ENCODE assay signal across 8 cellular contexts in the genomic region with DNA sequence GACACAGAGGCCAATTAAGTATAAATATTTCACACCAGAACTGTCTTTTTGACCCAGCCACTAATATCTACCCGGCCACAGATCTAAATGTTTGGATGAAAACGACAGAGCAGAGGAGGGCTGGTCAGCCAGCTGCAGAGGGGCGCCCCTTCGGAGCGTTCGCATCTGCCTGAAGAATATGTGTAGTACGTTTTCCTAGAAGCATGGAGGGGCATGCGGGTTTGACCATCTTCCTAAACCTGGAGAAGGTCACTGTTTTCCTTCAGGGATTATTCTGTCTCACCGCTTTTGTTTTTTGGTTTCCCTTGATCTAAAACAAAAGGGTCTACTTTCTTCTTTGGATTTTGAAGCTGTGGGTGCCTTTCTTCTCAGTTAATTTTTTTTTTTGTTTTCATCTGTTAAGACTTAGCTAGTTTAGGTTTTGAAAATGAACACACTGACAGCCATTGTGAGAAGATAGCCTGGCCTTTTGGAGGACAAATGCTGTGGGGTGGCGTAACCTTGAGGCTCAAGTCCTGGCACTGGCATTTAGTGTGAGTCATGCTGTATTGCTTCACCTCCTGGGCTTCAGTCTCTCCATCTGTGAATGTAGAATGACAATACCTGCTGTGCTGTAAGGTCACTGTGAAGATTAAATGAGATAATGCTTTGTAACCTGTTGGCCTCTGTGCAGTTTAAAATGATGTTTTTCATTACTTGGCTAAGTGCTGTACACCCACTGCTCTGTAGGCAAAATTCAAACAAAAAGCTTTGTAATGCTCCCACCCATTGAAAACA.
A peak's percentile ranks its signal among the peaks of the same experiment; 100 is the strongest.
DNase-seq lines count a peak whose midpoint lies in the region; ATAC-seq and TF ChIP-seq lines count a peak whose summit lies in the region.

No MANE protein-coding gene starts in this region.

- H3K27me3 Mint-ChIP-seq in GM23338 (ENCODE audit: insufficient read depth, low read depth, poor library complexity), result no peaks in the 10 kb centered on the region

- H3K27me3 ChIP-seq in GM23338 (ENCODE audit: insufficient read depth) (no peaks in the 10 kb centered on the region), heart left ventricle (no peaks in the 10 kb centered on the region)

- peak overlapping the region; percentile 64 for H3K27ac Mint-ChIP-seq in GM23338

- H3K79me2 ChIP-seq in GM23338 (replicated peaks; ENCODE audit: insufficient read depth), result no peaks in the 10 kb centered on the region

- H3K27ac ChIP-seq in GM23338 (ENCODE audit: low read depth) (no peak overlapping the region), heart left ventricle (peak overlapping the region in 11 of 12 donors; percentile 24 to 77 (median 65))

- H3K9me3 Mint-ChIP-seq in GM23338, result peaks cover 11% of the 10 kb centered on the region; the same call in 2 of the 3 replicates

- no peaks in the 10 kb centered on the region for H3K36me3 ChIP-seq in GM23338 (ENCODE audit: insufficient read depth)
- H3K36me3 ChIP-seq in heart left ventricle, result no peaks in the 10 kb centered on the region

- H3K4me1 ChIP-seq in GM23338 (ENCODE audit: insufficient read depth) (peaks cover 9% of the 10 kb centered on the region), heart left ventricle (peaks cover 0 to 20% (median 11%) of the 10 kb centered on the region in 12 donors)

- TF ChIP-seq POLR2A in heart left ventricle (IDR thresholded peaks at IDR 0.05), result no peak

- no peak overlapping the region for H3K4me3 Mint-ChIP-seq in GM23338

- DNase-seq in GM23338 (ENCODE audit: low spot score) (peak; percentile 56), SKM-1 (lab: John Stamatoyannopoulos, UW; ENCODE audit: unreplicated experiment) (peak; percentile 96), heart left ventricle (peak in 4 of 5 donors; percentile 60 to 79 (median 70)), skeletal muscle cell (ENCODE audit: low read depth) (peak; percentile 54), NCI-H1092 (lab: John Stamatoyannopoulos, UW) (no peak)

- H3K4me3 ChIP-seq in GM23338, result no peak overlapping the region
- H3K4me3 ChIP-seq in heart left ventricle, result no peak overlapping the region
- no peak overlapping the region for H3K4me3 ChIP-seq in skeletal muscle cell (ENCODE audit: low read depth, low read length)

- WGBS in heart left ventricle, 4 donors, result 70 to 83% (median 77%) methylated on average over 10 of the region's 10 CpGs

- H2AFZ ChIP-seq in GM23338, result peak overlapping the region; percentile 94

- intact Hi-C loops in heart left ventricle (cut with DNase I), result loop anchor here in 1 of 10 donors (5.0 kb wide), 1 partner anchor 33 kb away; no protein-coding TSS in a partner anchor

- no peak overlapping the region; the same call in 1 of the 2 replicates for H3K4me2 ChIP-seq in GM23338

- peaks cover 5% of the 10 kb centered on the region; the same call in 2 of the 3 replicates for H3K36me3 Mint-ChIP-seq in GM23338 (ENCODE audit: low read depth)

- no peaks in the 10 kb centered on the region for H4K20me1 ChIP-seq in GM23338 (replicated peaks; ENCODE audit: insufficient read depth)

- H3K4me1 Mint-ChIP-seq in GM23338, result peaks cover 10% of the 10 kb centered on the region

- H3K9me2 ChIP-seq in GM23338 (ENCODE audit: insufficient read depth), result no peaks in the 10 kb centered on the region

- ATAC-seq in GM23338, result peak; percentile 78
- ATAC-seq in heart left ventricle, result peak; percentile 92 to 99 (median 98)
- ATAC-seq in GM19455 (IDR thresholded peaks at IDR 0.05; ENCODE audit: unreplicated experiment), result no peak
- no peak for ATAC-seq in GM18861 (IDR thresholded peaks at IDR 0.05; ENCODE audit: unreplicated experiment)
- ATAC-seq in HG03175 (IDR thresholded peaks at IDR 0.05; ENCODE audit: unreplicated experiment), result no peak

- TF ChIP-seq CTCF in GM23338 (conservative IDR thresholded peaks at IDR 0.05; ENCODE audit: low read depth in 2 of 2) (no peak), heart left ventricle (IDR thresholded peaks at IDR 0.05) (no peak)

- no peaks in the 10 kb centered on the region for H3F3A ChIP-seq in GM23338 (replicated peaks; ENCODE audit: low read depth)

- H3K9me3 ChIP-seq in heart left ventricle, result peaks cover 0 to 12% (median 0%) of the 10 kb centered on the region in 12 donors

TF ChIP-seq in GM23338, 12 proteins besides CTCF, POLR2A, EP300 and RAD21:
- TF ChIP-seq STAT1 (IDR thresholded peaks at IDR 0.05; ENCODE audit: unreplicated experiment) (no peak), POLR2AphosphoS5 (IDR thresholded peaks at IDR 0.05; ENCODE audit: low read depth) (no peak), ZNF462 (CRISPR knock-in tag; IDR thresholded peaks at IDR 0.05) (peak; percentile 55)
- TF ChIP-seq, protein P1, sequence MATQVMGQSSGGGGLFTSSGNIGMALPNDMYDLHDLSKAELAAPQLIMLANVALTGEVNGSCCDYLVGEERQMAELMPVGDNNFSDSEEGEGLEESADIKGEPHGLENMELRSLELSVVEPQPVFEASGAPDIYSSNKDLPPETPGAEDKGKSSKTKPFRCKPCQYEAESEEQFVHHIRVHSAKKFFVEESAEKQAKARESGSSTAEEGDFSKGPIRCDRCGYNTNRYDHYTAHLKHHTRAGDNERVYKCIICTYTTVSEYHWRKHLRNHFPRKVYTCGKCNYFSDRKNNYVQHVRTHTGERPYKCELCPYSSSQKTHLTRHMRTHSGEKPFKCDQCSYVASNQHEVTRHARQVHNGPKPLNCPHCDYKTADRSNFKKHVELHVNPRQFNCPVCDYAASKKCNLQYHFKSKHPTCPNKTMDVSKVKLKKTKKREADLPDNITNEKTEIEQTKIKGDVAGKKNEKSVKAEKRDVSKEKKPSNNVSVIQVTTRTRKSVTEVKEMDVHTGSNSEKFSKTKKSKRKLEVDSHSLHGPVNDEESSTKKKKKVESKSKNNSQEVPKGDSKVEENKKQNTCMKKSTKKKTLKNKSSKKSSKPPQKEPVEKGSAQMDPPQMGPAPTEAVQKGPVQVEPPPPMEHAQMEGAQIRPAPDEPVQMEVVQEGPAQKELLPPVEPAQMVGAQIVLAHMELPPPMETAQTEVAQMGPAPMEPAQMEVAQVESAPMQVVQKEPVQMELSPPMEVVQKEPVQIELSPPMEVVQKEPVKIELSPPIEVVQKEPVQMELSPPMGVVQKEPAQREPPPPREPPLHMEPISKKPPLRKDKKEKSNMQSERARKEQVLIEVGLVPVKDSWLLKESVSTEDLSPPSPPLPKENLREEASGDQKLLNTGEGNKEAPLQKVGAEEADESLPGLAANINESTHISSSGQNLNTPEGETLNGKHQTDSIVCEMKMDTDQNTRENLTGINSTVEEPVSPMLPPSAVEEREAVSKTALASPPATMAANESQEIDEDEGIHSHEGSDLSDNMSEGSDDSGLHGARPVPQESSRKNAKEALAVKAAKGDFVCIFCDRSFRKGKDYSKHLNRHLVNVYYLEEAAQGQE (IDR thresholded peaks at IDR 0.05; ENCODE audit: unreplicated experiment), result no peak
TF ChIP-seq in GM23338: peak in this region for 1.

Comparison
In these comparisons a context has a peak if more than half of its experiments do, and no peak if none do; other contexts are left out.
1. ATAC-seq: peak in GM23338 (single experiment) and heart left ventricle (4 of 4); none in GM19455 (single experiment), GM18861 (single experiment) and HG03175 (single experiment).